29 cellular contexts compared by ENCODE assay signal in the genomic region with DNA sequence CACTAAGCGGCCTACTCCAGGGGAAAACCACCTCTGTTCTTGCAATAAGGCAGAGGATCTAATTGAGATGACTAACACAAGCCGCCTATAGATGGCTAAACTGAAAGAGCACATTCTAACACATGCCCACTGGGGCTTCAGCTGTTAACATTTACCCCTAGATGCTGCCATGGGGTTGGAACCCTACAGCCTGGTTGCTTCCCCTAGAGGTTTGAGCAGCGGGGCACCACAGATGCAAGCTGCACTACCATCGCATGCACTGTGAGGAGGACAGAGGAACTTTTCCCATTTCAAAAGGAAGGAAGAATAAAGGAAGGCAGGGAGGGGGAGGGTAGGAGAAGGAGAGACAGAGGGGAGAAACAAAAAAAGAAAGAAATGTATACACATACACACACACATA.
"Had no signal": no experiment of that assay in that cellular context is flagged by ENCODE, and none has a peak within 500 bp of the region (broad histone marks: within the 10 kb centered on the region; RNA-seq: fewer than 3 reads in every experiment).

No MANE protein-coding gene starts in this region.

- H3K9me3 Mint-ChIP-seq: activated CD4-positive, alpha-beta T cell treated with anti-CD3 and anti-CD28 coated beads, Interleukin-2, amount 10 ng/mL, durations not matched to agents 7 days and 5 days; activated T-cell treated with anti-CD3 and anti-CD28 coated beads, Interleukin-2, amount 50 U/mL, for 4 hours had no signal

- H3K36me3 ChIP-seq: brain microvascular endothelial cell, esophagus muscularis mucosa, gastrocnemius medialis had no signal

- FAIRE-seq: astrocyte, bronchial epithelial cell, colon had no signal

- H3K27me3 Mint-ChIP-seq: activated CD4-positive, alpha-beta memory T cell treated with anti-CD3 and anti-CD28 coated beads, Interleukin-2, amount 10 ng/mL, durations not matched to agents 7 days and 5 days; activated CD4-positive, alpha-beta T cell treated with anti-CD3 and anti-CD28 coated beads, Interleukin-2, amount 10 ng/mL, durations not matched to agents 7 days and 5 days; activated naive CD8-positive, alpha-beta T cell; activated T-helper 17 cell treated with anti-CD3 and anti-CD28 coated beads, Interleukin-2, amount 50 U/mL, for 72 hours; central memory CD8-positive, alpha-beta T cell; effector memory CD8-positive, alpha-beta T cell had no signal

- H3K27me3 ChIP-seq: brain microvascular endothelial cell, foreskin keratinocyte, gastrocnemius medialis had no signal

- DNase-seq: activated CD4-positive, alpha-beta memory T cell treated with anti-CD3 and anti-CD28 coated beads, Interleukin-2, amount 10 ng/mL, durations not matched to agents 7 days and 5 days; activated CD4-positive, alpha-beta T cell treated with anti-CD3 and anti-CD28 coated beads for 1 hour; activated CD4-positive, alpha-beta T cell treated with anti-CD3 and anti-CD28 coated beads for 4 hours; activated CD4-positive, alpha-beta T cell treated with anti-CD3 and anti-CD28 coated beads, Interleukin-2, amount 10 ng/mL, durations not matched to agents 7 days and 5 days; activated CD4-positive, alpha-beta T cell treated with anti-CD3 and anti-CD28 coated beads, Interleukin-2, amount 50 U/mL, for 4 hours; activated effector memory CD4-positive, alpha-beta T cell treated with Interleukin-2 at 50 U/mL for 16 hours; activated gamma-delta T cell treated with Interleukin-2 at 50 U/mL for 16 hours; activated naive CD4-positive, alpha-beta T cell treated with anti-CD3 and anti-CD28 coated beads, Interleukin-2, amount 50 U/mL, for 16 hours; activated naive CD4-positive, alpha-beta T cell treated with Interleukin-2 at 50 U/mL for 16 hours; activated T-cell treated with anti-CD3 and anti-CD28 coated beads, Interleukin-2, amount 50 U/mL, for 4 hours; amniotic stem cell; anterior cingulate cortex; brain microvascular endothelial cell; cortex of kidney; dermis blood vessel endothelial cell; effector CD4-positive, alpha-beta T cell; effector memory CD8-positive, alpha-beta T cell; erythroblast; foreskin keratinocyte; gastrocnemius medialis; glutamatergic neuron; T-helper 2 cell had no signal

- ATAC-seq: activated T-cell treated with anti-CD3 and anti-CD28 coated beads, Interleukin-2, amount 50 U/mL, for 4 hours; activated T-helper 17 cell treated with anti-CD3 and anti-CD28 coated beads, Interleukin-2, amount 50 U/mL, for 72 hours; effector memory CD8-positive, alpha-beta T cell; foreskin keratinocyte; gastrocnemius medialis had no signal

- H3K4me3 Mint-ChIP-seq: activated CD4-positive, alpha-beta memory T cell treated with anti-CD3 and anti-CD28 coated beads, Interleukin-2, amount 10 ng/mL, durations not matched to agents 7 days and 5 days; activated CD4-positive, alpha-beta T cell treated with anti-CD3 and anti-CD28 coated beads, Interleukin-2, amount 10 ng/mL, durations not matched to agents 7 days and 5 days; activated naive CD8-positive, alpha-beta T cell; activated T-cell treated with anti-CD3 and anti-CD28 coated beads, Interleukin-2, amount 50 U/mL, for 4 hours; activated T-helper 17 cell treated with anti-CD3 and anti-CD28 coated beads, Interleukin-2, amount 50 U/mL, for 72 hours; central memory CD8-positive, alpha-beta T cell; effector memory CD8-positive, alpha-beta T cell had no signal

- H3K4me1 Mint-ChIP-seq: activated CD4-positive, alpha-beta memory T cell treated with anti-CD3 and anti-CD28 coated beads, Interleukin-2, amount 10 ng/mL, durations not matched to agents 7 days and 5 days; activated CD4-positive, alpha-beta T cell treated with anti-CD3 and anti-CD28 coated beads, Interleukin-2, amount 10 ng/mL, durations not matched to agents 7 days and 5 days; activated T-helper 17 cell treated with anti-CD3 and anti-CD28 coated beads, Interleukin-2, amount 50 U/mL, for 72 hours; central memory CD8-positive, alpha-beta T cell had no signal

- H3K36me3 Mint-ChIP-seq: activated naive CD8-positive, alpha-beta T cell had no signal

- H3K4me1 ChIP-seq: esophagus muscularis mucosa, foreskin keratinocyte, gastrocnemius medialis had no signal

- H3K27ac ChIP-seq: brain microvascular endothelial cell, esophagus muscularis mucosa, foreskin keratinocyte, gastrocnemius medialis had no signal

- H3K27ac Mint-ChIP-seq: activated CD4-positive, alpha-beta memory T cell treated with anti-CD3 and anti-CD28 coated beads, Interleukin-2, amount 10 ng/mL, durations not matched to agents 7 days and 5 days; activated CD4-positive, alpha-beta T cell treated with anti-CD3 and anti-CD28 coated beads, Interleukin-2, amount 10 ng/mL, durations not matched to agents 7 days and 5 days; activated naive CD8-positive, alpha-beta T cell; activated T-helper 17 cell treated with anti-CD3 and anti-CD28 coated beads, Interleukin-2, amount 50 U/mL, for 72 hours; effector memory CD8-positive, alpha-beta T cell had no signal

- H3K4me3 ChIP-seq: esophagus muscularis mucosa, gastrocnemius medialis had no signal

- H3K9me3 ChIP-seq: gastrocnemius medialis had no signal
